ENCODE assay signal across 8 cellular contexts in genomic region chr5:139636207-139636792, GRCh38. TPM values are rescaled to one million over a fixed set of nuclear protein-coding genes. Genes with fewer than 3 reads are reported as not detected.
DNase-seq lines count a peak whose midpoint lies in the region; ATAC-seq, FAIRE-seq and TF ChIP-seq lines count a peak whose summit lies in the region.

No MANE protein-coding gene starts in this region.

- H3K4me3 Mint-ChIP-seq in IgD-negative memory B cell, result peak overlapping the region; percentile 83 to 94 (median 87)
- H3K4me3 Mint-ChIP-seq in activated T-cell treated with anti-CD3 and anti-CD28 coated beads, Interleukin-2, amount 50 U/mL, for 4 hours, result peak overlapping the region; percentile 57

- peak; percentile 76 for DNase-seq in GM12892 (ENCODE audit: insufficient read length)
- DNase-seq in activated T-cell treated with anti-CD3 and anti-CD28 coated beads, Interleukin-2, amount 50 U/mL, for 4 hours, result peak; percentile 41
- DNase-seq in stimulated activated naive CD4-positive, alpha-beta T cell (lab: John Stamatoyannopoulos, UW), result peak; percentile 31 to 64 (median 51)
- no peak for DNase-seq in epidermal melanocyte (ENCODE audit: insufficient read length, low spot score)
- DNase-seq in globus pallidus (ENCODE audit: low spot score), result no peak

- ATAC-seq in GM21526 (IDR thresholded peaks at IDR 0.05; ENCODE audit: low FRiP score, unreplicated experiment), result peak; percentile 72
- peak; percentile 57 to 64 for ATAC-seq in activated T-cell treated with anti-CD3 and anti-CD28 coated beads, Interleukin-2, amount 50 U/mL, for 4 hours

- H3K36me3 ChIP-seq in iPS-20b (ENCODE audit: insufficient read depth, low read depth, low read length), result peaks cover 6% of the 10 kb centered on the region; the same call in 1 of the 2 replicates

- H3K27ac ChIP-seq in iPS-20b (ENCODE audit: low read length), result no peak overlapping the region

- 0 out of 2 replicates have a peak overlapping the region, but pooled peaks have one; percentile 59 for H3K4me3 ChIP-seq in iPS-20b (ENCODE audit: low read length)

- FAIRE-seq in GM12892 (lab: Jason Lieb, UNC), result peak; percentile 86

- H3K27me3 Mint-ChIP-seq in IgD-negative memory B cell, result no peaks in the 10 kb centered on the region
- no peaks in the 10 kb centered on the region for H3K27me3 Mint-ChIP-seq in activated T-cell treated with anti-CD3 and anti-CD28 coated beads, Interleukin-2, amount 50 U/mL, for 4 hours (ENCODE audit: low read depth)

- H3K9me3 Mint-ChIP-seq in IgD-negative memory B cell, result no peaks in the 10 kb centered on the region
- no peaks in the 10 kb centered on the region for H3K9me3 Mint-ChIP-seq in activated T-cell treated with anti-CD3 and anti-CD28 coated beads, Interleukin-2, amount 50 U/mL, for 4 hours

- H3K9ac ChIP-seq in iPS-20b (ENCODE audit: low read depth, low read length), result no peak overlapping the region

- no peaks in the 10 kb centered on the region for H3K9me3 ChIP-seq in iPS-20b (ENCODE audit: insufficient read depth, low read depth, low read length)

- H3K4me1 Mint-ChIP-seq in IgD-negative memory B cell, result peaks cover 27 to 54% (median 46%) of the 10 kb centered on the region in 3 donors
- H3K4me1 Mint-ChIP-seq in activated T-cell treated with anti-CD3 and anti-CD28 coated beads, Interleukin-2, amount 50 U/mL, for 4 hours (ENCODE audit: low read depth), result peaks cover 35% of the 10 kb centered on the region

- no peaks in the 10 kb centered on the region for H3K27me3 ChIP-seq in iPS-20b (ENCODE audit: insufficient read depth, low read length)

- peak overlapping the region; percentile 90 to 98 (median 98) for H3K27ac Mint-ChIP-seq in IgD-negative memory B cell

- peaks cover 46% of the 10 kb centered on the region for H3K4me1 ChIP-seq in iPS-20b (ENCODE audit: insufficient read depth, low read length)

- no peaks in the 10 kb centered on the region for H3K36me3 Mint-ChIP-seq in IgD-negative memory B cell
- H3K36me3 Mint-ChIP-seq in activated T-cell treated with anti-CD3 and anti-CD28 coated beads, Interleukin-2, amount 50 U/mL, for 4 hours (ENCODE audit: insufficient read depth), result no peaks in the 10 kb centered on the region

- no peak for TF ChIP-seq POLR2A in GM12892 (IDR thresholded peaks at IDR 0.05; ENCODE audit: low read depth, low read length)

RNA-seq across cellular contexts. Expression of gene CXXC5, which starts 11.8 kb away (rescaled TPM):
- 22.4 TPM for polyA plus RNA-seq in GM12892 (2012; ENCODE audit: missing spikeins)
- 447 TPM for polyA plus RNA-seq in IgD-negative memory B cell
- total RNA-seq in activated T-cell treated with anti-CD3 and anti-CD28 coated beads, Interleukin-2, amount 50 U/mL, for 4 hours, result 1 to 10 TPM; 1.2 to 3.3 (median 1.4) TPM

Comparison
In these comparisons a context has a peak if more than half of its experiments do, and no peak if none do; other contexts are left out.
1. DNase-seq: peak in GM12892 (single experiment), activated T-cell treated with anti-CD3 and anti-CD28 coated beads, Interleukin-2, amount 50 U/mL, for 4 hours (single experiment) and stimulated activated naive CD4-positive, alpha-beta T cell (6 of 6); none in epidermal melanocyte (single experiment) and globus pallidus (single experiment).